Comparison of ENCODE assay signal across 9 cellular contexts in the genomic region with DNA sequence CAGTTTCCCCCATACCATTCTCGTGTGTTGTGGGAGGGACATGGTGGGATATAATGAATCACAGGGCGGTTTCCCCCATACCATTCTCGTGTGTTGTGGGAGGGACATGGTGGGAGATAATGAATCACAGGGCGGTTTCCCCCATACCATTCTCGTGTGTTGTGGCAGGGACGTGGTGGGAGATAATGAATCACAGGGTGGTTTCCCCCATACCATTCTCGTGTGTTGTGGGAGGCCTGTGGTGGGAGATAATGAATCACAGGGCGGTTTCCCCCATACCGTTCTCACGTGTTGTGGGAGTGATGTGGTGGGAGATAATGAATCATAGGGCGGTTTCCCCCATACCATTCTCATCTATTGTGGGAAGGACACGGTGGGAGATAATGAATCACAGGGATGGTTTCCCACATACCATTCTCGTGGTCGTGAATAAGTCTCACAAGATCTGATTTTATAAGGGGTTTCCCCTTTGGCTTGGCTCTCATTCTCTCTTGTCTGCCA.
A peak's percentile ranks its signal among the peaks of the same experiment; 100 is the strongest.
DNase-seq lines count a peak whose midpoint lies in the region; ATAC-seq and TF ChIP-seq lines count a peak whose summit lies in the region.
"Had no signal": no experiment of that assay in that cellular context is flagged by ENCODE, and none has a peak within 500 bp of the region (broad histone marks: within the 10 kb centered on the region; RNA-seq: fewer than 3 reads in every experiment).

No MANE protein-coding gene starts in this region.

- peak; percentile 23 for DNase-seq in NK-92 treated with Interleukin-12 subunit alpha and Interleukin-12 subunit beta, amount 100 ng/mL, for 24 hours (lab: John Stamatoyannopoulos, UW)
- DNase-seq in NK-92 (lab: John Stamatoyannopoulos, UW; ENCODE audit: unreplicated experiment): no peak
- peak; percentile 37 for DNase-seq in activated CD8-positive, alpha-beta memory T cell treated with anti-CD3 and anti-CD28 coated beads, Interleukin-2, amount 50 U/mL, for 4 hours
- DNase-seq in fibroblast of mammary gland (ENCODE audit: low read depth): peak; percentile 98
- peak; percentile 78 for DNase-seq in stimulated activated naive CD4-positive, alpha-beta T cell treated with Interleukin-2 at 50 U/mL for 16 hours (lab: John Stamatoyannopoulos, UW)
- no peak for DNase-seq in NCI-H1092 (lab: John Stamatoyannopoulos, UW)
- no peak for DNase-seq in NCI-H146 treated with DMSO at 0.1 percent for 48 hours (lab: John Stamatoyannopoulos, UW; ENCODE audit: unreplicated experiment)

- TF ChIP-seq CTCF in fibroblast of mammary gland (conservative IDR thresholded peaks at IDR 0.05; ENCODE audit: control insufficient read depth, insufficient read depth, low read depth, low read length): no peak

- ATAC-seq in HG03135 (IDR thresholded peaks at IDR 0.05; ENCODE audit: unreplicated experiment): no peak
- ATAC-seq: left lobe of liver had no signal

- H3K4me3 ChIP-seq in fibroblast of mammary gland (ENCODE audit: control insufficient read depth, low read depth, low read length): no peak overlapping the region

Comparison
In these comparisons a context has a peak if more than half of its experiments do, and no peak if none do; other contexts are left out.
1. DNase-seq: peak in NK-92 treated with Interleukin-12 subunit alpha and Interleukin-12 subunit beta, amount 100 ng/mL, for 24 hours (single experiment), activated CD8-positive, alpha-beta memory T cell treated with anti-CD3 and anti-CD28 coated beads, Interleukin-2, amount 50 U/mL, for 4 hours (single experiment), fibroblast of mammary gland (single experiment) and stimulated activated naive CD4-positive, alpha-beta T cell treated with Interleukin-2 at 50 U/mL for 16 hours (single experiment); none in NK-92 (single experiment), NCI-H1092 (single experiment) and NCI-H146 treated with DMSO at 0.1 percent for 48 hours (single experiment).